ENCODE assay signal across 1 cellular context in the genomic region with DNA sequence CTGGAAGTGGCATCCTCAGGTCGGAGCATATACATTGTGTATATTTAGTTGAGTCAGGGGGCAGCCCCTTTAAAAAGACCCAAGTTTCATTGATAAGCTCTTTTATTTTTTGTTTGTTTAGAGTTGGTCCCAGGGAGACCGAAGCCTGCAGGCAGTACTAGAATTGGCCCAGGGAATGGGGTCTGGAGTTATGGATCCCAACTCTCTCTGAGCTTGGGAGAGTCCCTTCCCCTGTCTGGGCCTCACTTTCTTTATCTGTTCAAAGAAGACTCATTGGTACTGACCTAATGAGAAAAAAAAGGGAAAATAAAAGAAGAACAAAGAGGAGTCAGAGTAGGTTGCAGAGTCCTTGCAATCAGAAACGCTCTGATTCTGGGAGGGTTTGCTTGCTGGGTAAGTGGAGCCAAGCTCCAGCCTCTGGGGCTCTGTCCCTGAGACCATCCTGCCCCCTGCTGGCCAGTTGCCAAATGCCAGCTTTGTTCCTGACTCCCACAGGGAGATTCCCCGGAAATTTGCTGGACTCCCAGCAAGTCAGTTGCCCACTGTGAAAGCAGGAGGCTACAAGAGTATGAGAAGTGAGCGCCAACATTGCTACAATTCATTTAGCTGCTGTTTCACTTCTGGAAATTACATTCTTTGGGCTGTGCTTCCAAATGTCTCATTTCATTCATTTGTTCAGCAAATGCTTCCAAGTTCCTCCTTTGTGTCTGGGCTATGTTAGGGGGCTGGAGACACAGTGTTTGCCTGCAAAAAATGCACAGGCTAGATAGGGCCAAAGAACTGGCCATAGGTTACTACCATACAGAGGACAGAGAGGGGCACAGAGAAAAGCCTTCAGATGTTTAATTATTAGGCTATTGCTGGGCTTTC.
TF ChIP-seq lines count a peak whose summit lies in the region.

No MANE protein-coding gene starts in this region.

TF ChIP-seq in GM23338, 12 proteins besides CTCF, POLR2A, EP300 and RAD21 (continued from another document):
- TF ChIP-seq, protein P1, sequence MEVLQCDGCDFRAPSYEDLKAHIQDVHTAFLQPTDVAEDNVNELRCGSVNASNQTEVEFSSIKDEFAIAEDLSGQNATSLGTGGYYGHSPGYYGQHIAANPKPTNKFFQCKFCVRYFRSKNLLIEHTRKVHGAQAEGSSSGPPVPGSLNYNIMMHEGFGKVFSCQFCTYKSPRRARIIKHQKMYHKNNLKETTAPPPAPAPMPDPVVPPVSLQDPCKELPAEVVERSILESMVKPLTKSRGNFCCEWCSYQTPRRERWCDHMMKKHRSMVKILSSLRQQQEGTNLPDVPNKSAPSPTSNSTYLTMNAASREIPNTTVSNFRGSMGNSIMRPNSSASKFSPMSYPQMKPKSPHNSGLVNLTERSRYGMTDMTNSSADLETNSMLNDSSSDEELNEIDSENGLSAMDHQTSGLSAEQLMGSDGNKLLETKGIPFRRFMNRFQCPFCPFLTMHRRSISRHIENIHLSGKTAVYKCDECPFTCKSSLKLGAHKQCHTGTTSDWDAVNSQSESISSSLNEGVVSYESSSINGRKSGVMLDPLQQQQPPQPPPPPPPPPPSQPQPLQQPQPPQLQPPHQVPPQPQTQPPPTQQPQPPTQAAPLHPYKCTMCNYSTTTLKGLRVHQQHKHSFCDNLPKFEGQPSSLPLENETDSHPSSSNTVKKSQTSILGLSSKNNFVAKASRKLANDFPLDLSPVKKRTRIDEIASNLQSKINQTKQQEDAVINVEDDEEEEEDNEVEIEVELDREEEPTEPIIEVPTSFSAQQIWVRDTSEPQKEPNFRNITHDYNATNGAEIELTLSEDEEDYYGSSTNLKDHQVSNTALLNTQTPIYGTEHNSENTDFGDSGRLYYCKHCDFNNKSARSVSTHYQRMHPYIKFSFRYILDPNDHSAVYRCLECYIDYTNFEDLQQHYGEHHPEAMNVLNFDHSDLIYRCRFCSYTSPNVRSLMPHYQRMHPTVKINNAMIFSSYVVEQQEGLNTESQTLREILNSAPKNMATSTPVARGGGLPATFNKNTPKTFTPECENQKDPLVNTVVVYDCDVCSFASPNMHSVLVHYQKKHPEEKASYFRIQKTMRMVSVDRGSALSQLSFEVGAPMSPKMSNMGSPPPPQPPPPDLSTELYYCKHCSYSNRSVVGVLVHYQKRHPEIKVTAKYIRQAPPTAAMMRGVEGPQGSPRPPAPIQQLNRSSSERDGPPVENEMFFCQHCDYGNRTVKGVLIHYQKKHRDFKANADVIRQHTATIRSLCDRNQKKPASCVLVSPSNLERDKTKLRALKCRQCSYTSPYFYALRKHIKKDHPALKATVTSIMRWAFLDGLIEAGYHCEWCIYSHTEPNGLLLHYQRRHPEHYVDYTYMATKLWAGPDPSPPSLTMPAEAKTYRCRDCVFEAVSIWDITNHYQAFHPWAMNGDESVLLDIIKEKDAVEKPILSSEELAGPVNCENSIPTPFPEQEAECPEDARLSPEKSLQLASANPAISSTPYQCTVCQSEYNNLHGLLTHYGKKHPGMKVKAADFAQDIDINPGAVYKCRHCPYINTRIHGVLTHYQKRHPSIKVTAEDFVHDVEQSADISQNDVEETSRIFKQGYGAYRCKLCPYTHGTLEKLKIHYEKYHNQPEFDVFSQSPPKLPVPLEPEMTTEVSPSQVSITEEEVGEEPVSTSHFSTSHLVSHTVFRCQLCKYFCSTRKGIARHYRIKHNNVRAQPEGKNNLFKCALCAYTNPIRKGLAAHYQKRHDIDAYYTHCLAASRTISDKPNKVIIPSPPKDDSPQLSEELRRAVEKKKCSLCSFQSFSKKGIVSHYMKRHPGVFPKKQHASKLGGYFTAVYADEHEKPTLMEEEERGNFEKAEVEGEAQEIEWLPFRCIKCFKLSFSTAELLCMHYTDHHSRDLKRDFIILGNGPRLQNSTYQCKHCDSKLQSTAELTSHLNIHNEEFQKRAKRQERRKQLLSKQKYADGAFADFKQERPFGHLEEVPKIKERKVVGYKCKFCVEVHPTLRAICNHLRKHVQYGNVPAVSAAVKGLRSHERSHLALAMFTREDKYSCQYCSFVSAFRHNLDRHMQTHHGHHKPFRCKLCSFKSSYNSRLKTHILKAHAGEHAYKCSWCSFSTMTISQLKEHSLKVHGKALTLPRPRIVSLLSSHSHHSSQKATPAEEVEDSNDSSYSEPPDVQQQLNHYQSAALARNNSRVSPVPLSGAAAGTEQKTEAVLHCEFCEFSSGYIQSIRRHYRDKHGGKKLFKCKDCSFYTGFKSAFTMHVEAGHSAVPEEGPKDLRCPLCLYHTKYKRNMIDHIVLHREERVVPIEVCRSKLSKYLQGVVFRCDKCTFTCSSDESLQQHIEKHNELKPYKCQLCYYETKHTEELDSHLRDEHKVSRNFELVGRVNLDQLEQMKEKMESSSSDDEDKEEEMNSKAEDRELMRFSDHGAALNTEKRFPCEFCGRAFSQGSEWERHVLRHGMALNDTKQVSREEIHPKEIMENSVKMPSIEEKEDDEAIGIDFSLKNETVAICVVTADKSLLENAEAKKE (CRISPR knock-in tag; IDR thresholded peaks at IDR 0.05) = no peak
- no peak for TF ChIP-seq ZNF114 (CRISPR knock-in tag; IDR thresholded peaks at IDR 0.05)
TF ChIP-seq in GM23338: peak in this region for 0.
